Comparison of ENCODE assay signal across 11 cellular contexts in the genomic region with DNA sequence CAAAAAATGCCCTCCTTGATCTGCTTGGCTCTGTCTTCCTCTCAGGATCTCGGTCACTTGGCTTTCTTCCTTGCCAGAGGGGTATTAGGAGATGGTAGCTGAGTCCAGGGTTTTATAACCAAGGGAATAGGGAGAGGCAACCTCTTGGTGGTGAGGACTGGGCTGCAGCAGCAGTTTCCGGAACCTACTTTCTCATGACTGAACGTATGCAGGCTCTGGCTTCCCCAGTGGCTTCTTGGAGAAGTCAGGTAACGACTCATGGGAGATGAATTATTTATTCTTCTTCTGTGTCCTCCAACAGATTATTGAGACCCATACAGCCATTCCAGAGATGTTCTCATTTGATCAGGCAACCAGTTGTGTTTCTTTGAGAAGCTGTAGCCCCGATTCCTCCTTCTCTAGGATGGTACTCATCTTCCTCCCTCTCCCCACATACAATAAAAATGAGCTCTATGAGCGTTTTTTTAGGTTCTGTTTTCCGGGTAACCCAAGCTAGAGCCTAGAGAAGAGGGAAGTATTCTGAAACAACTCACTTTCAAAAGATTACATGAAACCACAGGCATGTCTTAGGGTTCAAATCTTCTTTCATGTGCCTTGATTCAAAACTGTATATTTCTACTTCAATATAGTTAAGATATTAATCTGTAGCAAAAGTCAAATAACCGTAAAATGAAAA.
"Had no signal": no experiment of that assay in that cellular context is flagged by ENCODE, and none has a peak within 500 bp of the region (broad histone marks: within the 10 kb centered on the region; RNA-seq: fewer than 3 reads in every experiment).

No MANE protein-coding gene starts in this region.

- DNase-seq: activated T-cell treated with anti-CD3 and anti-CD28 coated beads, Interleukin-2, amount 50 U/mL, for 1 hour; amygdala; brain microvascular endothelial cell; effector memory CD8-positive, alpha-beta T cell; gastrocnemius medialis; hippocampal formation; kidney glomerular epithelial cell; stimulated activated CD4-positive, alpha-beta T cell treated with anti-CD3 and anti-CD28 coated beads, Interleukin-2, amount 100 ng/mL, for 48 hours; stimulated activated naive CD4-positive, alpha-beta T cell treated with Interleukin-2 at 50 U/mL for 16 hours; upper lobe of left lung had no signal

- ATAC-seq: activated CD4-positive, CD25-positive, alpha-beta regulatory T cell treated with anti-CD3 and anti-CD28 coated beads, Interleukin-2, amount 50 U/mL, for 24 hours; effector memory CD8-positive, alpha-beta T cell; gastrocnemius medialis had no signal
